28 cellular contexts compared by ENCODE assay signal in genomic region chr15:55637086-55637485, GRCh38. TPM values are rescaled to one million over a fixed set of nuclear protein-coding genes. Genes with fewer than 3 reads are reported as not detected.
"Had no signal": no experiment of that assay in that cellular context is flagged by ENCODE, and none has a peak within 500 bp of the region (broad histone marks: within the 10 kb centered on the region; RNA-seq: fewer than 3 reads in every experiment).

No MANE protein-coding gene starts in this region.

- H3K4me1 ChIP-seq: right lobe of liver, sigmoid colon, spleen, suprapubic skin, testis, tibial artery, transverse colon, upper lobe of right lung, uterus had no signal

- H3K27ac ChIP-seq: ovary, parathyroid adenoma, right lobe of liver, sigmoid colon, skin epidermis, spleen, suprapubic skin, testis, tibial artery, transverse colon, upper lobe of right lung, uterus had no signal

- H3K9ac ChIP-seq: parathyroid adenoma had no signal

- H3K9me3 ChIP-seq: ovary, right lobe of liver, sigmoid colon, spleen, suprapubic skin, testis, tibial artery, transverse colon, upper lobe of right lung, uterus had no signal

- H3K79me2 ChIP-seq: parathyroid adenoma had no signal

- H3K4me2 ChIP-seq: smooth muscle cell had no signal

- H2AFZ ChIP-seq: parathyroid adenoma had no signal

- H3K27me3 ChIP-seq: ovary, right lobe of liver, sigmoid colon, spleen, suprapubic skin, testis, tibial artery, transverse colon, upper lobe of right lung, uterus had no signal

- H3K36me3 ChIP-seq: ovary, right lobe of liver, sigmoid colon, spleen, suprapubic skin, tibial artery, transverse colon, uterus had no signal

- DNase-seq: naive B cell; naive thymus-derived CD8-positive, alpha-beta T cell; nephron progenitor cell; occipital lobe; ovary; posterior cingulate gyrus; right lobe of liver; sigmoid colon; spleen; stimulated activated CD4-positive, alpha-beta T cell treated with anti-CD3 and anti-CD28 coated beads, Interleukin-12 subunit alpha, Interleukin-12 subunit beta, amount 100 ng/mL, for 4 hours; stimulated activated CD4-positive, alpha-beta T cell treated with anti-CD3 and anti-CD28 coated beads, Interleukin-1b, Interleukin-23, amount 100 ng/mL, for 48 hours; stimulated activated CD4-positive, alpha-beta T cell treated with anti-CD3 and anti-CD28 coated beads, Interleukin-4, amount 100 ng/mL, for 1 hour; stimulated activated CD4-positive, alpha-beta T cell treated with anti-CD3 and anti-CD28 coated beads, Interleukin-4, amount 100 ng/mL, for 4 hours; stimulated activated CD8-positive, alpha-beta memory T cell treated with anti-CD3 and anti-CD28 coated beads, Interleukin-4, amount 100 ng/mL, for 48 hours; stimulated activated naive CD4-positive, alpha-beta T cell; stimulated activated naive CD8-positive, alpha-beta T cell treated with anti-CD3 and anti-CD28 coated beads, Interleukin-15, amount 100 ng/mL, for 72 hours; stimulated activated naive CD8-positive, alpha-beta T cell treated with anti-CD3 and anti-CD28 coated beads, Interleukin-15, Interleukin-2, amounts not matched to agents 100 U/mL and 50 U/mL, for 24 hours; substantia nigra; testis; tibial artery; transverse colon; uterus had no signal

- H3K4me3 ChIP-seq: ovary, right lobe of liver, sigmoid colon, skin epidermis, smooth muscle cell, spleen, suprapubic skin, testis, tibial artery, transverse colon, upper lobe of right lung, uterus had no signal

RNA-seq across cellular contexts. Expression of gene PYGO1, which starts 48.9 kb away (rescaled TPM):
- total RNA-seq: naive thymus-derived CD8-positive, alpha-beta T cell; natural killer cell treated with Interleukin-12 subunit alpha and Interleukin-12 subunit beta and Interleukin-15 and Interleukin-18, amount 100 ng/mL, for 72 hours had no signal
